In genomic region chr16:76278976-76279375, GRCh38 we compare ENCODE assay signal across 9 cellular contexts. TPM values are rescaled to one million over a fixed set of nuclear protein-coding genes. Genes with fewer than 3 reads are reported as not detected.
A peak's percentile ranks its signal among the peaks of the same experiment; 100 is the strongest.
DNase-seq lines count a peak whose midpoint lies in the region; ATAC-seq, FAIRE-seq and TF ChIP-seq lines count a peak whose summit lies in the region.
"Had no signal": no experiment of that assay in that cellular context is flagged by ENCODE, and none has a peak within 500 bp of the region (broad histone marks: within the 10 kb centered on the region; RNA-seq: fewer than 3 reads in every experiment).

No MANE protein-coding gene starts in this region.

- no peak for TF ChIP-seq POLR2A in A549 (IDR thresholded peaks at IDR 0.05; ENCODE audit: low read length)

- CTCF ChIA-PET in A549 (lab: Yijun Ruan, JAX): interaction anchor here (0.7 to 6.7 kb wide), 10 partner anchors 8 to 891 kb away, joined by 3 to 55 read pairs (median 4); no protein-coding TSS in a partner anchor

- TF ChIP-seq CTCF in A549 (IDR thresholded peaks at IDR 0.05) (peak; percentile 20; the same call in 1 of the 3 replicates), fibroblast of mammary gland (conservative IDR thresholded peaks at IDR 0.05; ENCODE audit: control insufficient read depth, insufficient read depth, low read depth, low read length) (peak; percentile 47)

- POLR2A ChIA-PET in A549 (lab: Yijun Ruan, JAX): no interaction called here

- peak; percentile 43 to 45; a peak in 3 of 5 replicates for TF ChIP-seq RAD21 in A549 (conservative IDR thresholded peaks at IDR 0.05 in 1 of 2, IDR thresholded peaks at IDR 0.05 in 1 of 2)

- H3K4me1 ChIP-seq in A549: no peaks in the 10 kb centered on the region

- FAIRE-seq in A549 (lab: Jason Lieb, UNC): no peak

- TF ChIP-seq EP300 in A549 (IDR thresholded peaks at IDR 0.05): no peak

- H3K4me2 ChIP-seq in A549: no peak overlapping the region

- H3K9me3 ChIP-seq in A549: no peaks in the 10 kb centered on the region

- ATAC-seq in A549: peak; percentile 54 to 59; a peak in 2 of 6 replicates
- peak; percentile 69 for ATAC-seq in GM21717 (IDR thresholded peaks at IDR 0.05; ENCODE audit: unreplicated experiment)

- H3K4me3 ChIP-seq in A549: no peak overlapping the region
- no peak overlapping the region for H3K4me3 ChIP-seq in fibroblast of mammary gland (ENCODE audit: control insufficient read depth, low read depth, low read length)

- DNase-seq in A549 (ENCODE audit: low read depth in 1 of 2, low spot score in 1 of 2) (peak in 1 of 2 experiments; percentile 26), NCI-H69 (lab: John Stamatoyannopoulos, UW) (peak; percentile 25), fibroblast of mammary gland (ENCODE audit: low read depth) (peak; percentile 70), NK-92 (lab: John Stamatoyannopoulos, UW; ENCODE audit: unreplicated experiment) (no peak), NCI-H1048 (lab: John Stamatoyannopoulos, UW) (no peak), NCI-H1436 treated with DMSO at 0.1 percent for 48 hours (lab: John Stamatoyannopoulos, UW) (no peak)
- no peak for DNase-seq in activated CD4-positive, alpha-beta T cell treated with anti-CD3 and anti-CD28 coated beads for 4 hours
- DNase-seq: activated naive CD8-positive, alpha-beta T cell treated with anti-CD3 and anti-CD28 coated beads, Interleukin-2, amount 10 ng/mL, durations not matched to agents 7 days and 5 days had no signal

- no peak overlapping the region for H3K27ac ChIP-seq in A549

TF ChIP-seq in A549, 52 proteins besides CTCF, POLR2A, EP300 and RAD21:
- TF ChIP-seq PHF8 (IDR thresholded peaks at IDR 0.05; ENCODE audit: borderline replicate concordance, low read depth) (no peak), MAX (IDR thresholded peaks at IDR 0.05) (no peak), ZC3H11A (IDR thresholded peaks at IDR 0.05) (no peak), TP53 (CRISPR knock-in tag; IDR thresholded peaks at IDR 0.05) (no peak), MYC (IDR thresholded peaks at IDR 0.05; ENCODE audit: borderline replicate concordance, low read length) (no peak), ELK1 (IDR thresholded peaks at IDR 0.05; ENCODE audit: low read depth, low read length) (no peak), NR3C1 (IDR thresholded peaks at IDR 0.05) (no peak), POLR2AphosphoS2 (conservative IDR thresholded peaks at IDR 0.05; ENCODE audit: low read length) (no peak), RFX5 (IDR thresholded peaks at IDR 0.05) (no peak), ZFP36 (IDR thresholded peaks at IDR 0.05; ENCODE audit: borderline replicate concordance, partially characterized antibody) (no peak), HDAC2 (IDR thresholded peaks at IDR 0.05) (no peak), EHMT2 (IDR thresholded peaks at IDR 0.05; ENCODE audit: low read depth) (no peak), CBX8 (IDR thresholded peaks at IDR 0.05) (no peak), HES2 (IDR thresholded peaks at IDR 0.05) (no peak)

RNA-seq across cellular contexts. Expression of gene CNTNAP4, which starts 1.8 kb away (rescaled TPM):
- not detected in 2 replicates for polyA plus RNA-seq in A549 (2011; rRNA removed)
- not detected in 2 replicates for polyA plus RNA-seq in A549 (2012; cell fraction: cytosol; rRNA removed)
- not detected in 2 replicates for polyA plus RNA-seq in A549 (2012; cell fraction: nucleus; rRNA removed)
- polyA plus RNA-seq in A549 (2017; fragmentation: RNase III; extraction: RNeasy Plus Mini Kit Qiagen cat#74134 plus additional on column Dnase treatment): not detected in 3 replicates
- polyA minus RNA-seq in A549 (2011; rRNA and poly(A)+ RNA removed): not detected in 2 replicates

Comparison
In these comparisons a context has a peak if more than half of its experiments do, and no peak if none do; other contexts are left out.
1. DNase-seq: peak in NCI-H69 (single experiment) and fibroblast of mammary gland (single experiment); none in NK-92 (single experiment), activated CD4-positive, alpha-beta T cell treated with anti-CD3 and anti-CD28 coated beads for 4 hours (0 of 2), NCI-H1048 (single experiment) and NCI-H1436 treated with DMSO at 0.1 percent for 48 hours (single experiment).